22 cellular contexts compared by ENCODE assay signal in the genomic region with DNA sequence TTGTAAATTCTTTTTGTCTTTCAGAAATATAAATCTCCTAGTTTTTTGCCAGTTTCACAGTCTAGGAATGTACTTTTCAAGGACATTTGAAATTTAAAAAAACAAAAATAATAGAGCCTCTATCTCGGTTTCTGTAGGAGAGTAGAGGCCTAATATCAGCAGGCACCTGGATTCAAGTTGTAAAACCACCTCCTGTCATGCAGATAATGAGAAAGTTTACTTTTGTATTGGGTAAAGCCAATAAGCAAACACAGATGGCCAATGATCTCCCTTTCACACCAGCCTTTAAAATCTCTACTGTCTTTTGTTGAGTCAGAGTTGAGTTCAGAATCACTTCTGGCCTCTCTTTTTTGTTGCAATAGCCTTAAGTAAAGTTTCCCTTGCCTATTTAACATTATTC.
DNase-seq lines count a peak whose midpoint lies in the region; ATAC-seq and TF ChIP-seq lines count a peak whose summit lies in the region.
"Had no signal": no experiment of that assay in that cellular context is flagged by ENCODE, and none has a peak within 500 bp of the region (broad histone marks: within the 10 kb centered on the region; RNA-seq: fewer than 3 reads in every experiment).

No MANE protein-coding gene starts in this region.

- H3K4me3 ChIP-seq in KMS-11 (IDR thresholded peaks at IDR 0.05; ENCODE audit: insufficient read depth, low read depth, low read length), result no peak overlapping the region
- H3K4me3 ChIP-seq: BLaER1, GM23248, K562, MG63 had no signal

- no peaks in the 10 kb centered on the region for H3K36me3 ChIP-seq in KMS-11 (ENCODE audit: insufficient read depth)
- H3K36me3 ChIP-seq: BLaER1, MG63 had no signal

- H3K27ac ChIP-seq in KMS-11 (no peak overlapping the region), substantia nigra (ENCODE audit: low read depth, low read length, poor library complexity, severe bottlenecking) (no peak overlapping the region)
- H3K27ac ChIP-seq: BLaER1, GM23248, HL-60, RWPE1 had no signal

- H3K9me3 Mint-ChIP-seq in WTC11 (peaks cover 10% of the 10 kb centered on the region), progenitor cell of endocrine pancreas (ENCODE audit: low read depth) (peaks cover 9% of the 10 kb centered on the region)

- DNase-seq in NCI-H748 (lab: John Stamatoyannopoulos, UW; ENCODE audit: unreplicated experiment), result peak; percentile 8
- DNase-seq in NCI-H748 treated with DMSO at 0.1 percent for 48 hours (lab: John Stamatoyannopoulos, UW), result no peak
- DNase-seq in WTC11 (ENCODE audit: low spot score), result no peak
- no peak for DNase-seq in progenitor cell of endocrine pancreas (ENCODE audit: low spot score, unreplicated experiment)
- no peak for DNase-seq in AG08396 (ENCODE audit: low spot score)
- no peak for DNase-seq in substantia nigra (lab: John Stamatoyannopoulos, UW)
- DNase-seq: CD4-positive, CD25-positive, alpha-beta regulatory T cell; DMS153; GM23248; HCEC 1CT; MG63; NCI-H2029; NCI-H446 treated with DMSO at 0.1 percent for 48 hours; NCI-H774 had no signal

- POLR2A ChIA-PET in WTC11 (lab: Charles Lee), result no interaction called here

- ATAC-seq in WTC11, result peak; percentile 59
- no peak for ATAC-seq in HG02571 (IDR thresholded peaks at IDR 0.05; ENCODE audit: unreplicated experiment)
- ATAC-seq: HepG2, K562, Panc1 had no signal

- H3K4me3 Mint-ChIP-seq in WTC11 (no peak overlapping the region), progenitor cell of endocrine pancreas (ENCODE audit: low read depth) (no peak overlapping the region)
- H3K4me3 Mint-ChIP-seq: CD4-positive, CD25-positive, alpha-beta regulatory T cell had no signal

- H3K27me3 ChIP-seq in KMS-11 (ENCODE audit: insufficient read depth, low read depth), result no peaks in the 10 kb centered on the region
- H3K27me3 ChIP-seq: BLaER1, MG63 had no signal

- H3K4me1 ChIP-seq in KMS-11 (ENCODE audit: low read depth, poor library complexity, severe bottlenecking), result no peaks in the 10 kb centered on the region
- H3K4me1 ChIP-seq: BLaER1 had no signal

- H3K4me2 ChIP-seq in KMS-11, result no peak overlapping the region
- H3K4me2 ChIP-seq: BLaER1 had no signal

- no peaks in the 10 kb centered on the region for H3K79me2 ChIP-seq in KMS-11 (ENCODE audit: insufficient read depth, low read depth)

- H3K4me1 Mint-ChIP-seq in WTC11 (peaks cover 14% of the 10 kb centered on the region), progenitor cell of endocrine pancreas (ENCODE audit: low read depth) (peaks cover 2% of the 10 kb centered on the region)
- H3K4me1 Mint-ChIP-seq: CD4-positive, CD25-positive, alpha-beta regulatory T cell had no signal

- H3K27ac Mint-ChIP-seq in WTC11 (peak overlapping the region; percentile 60; the same call in 1 of the 2 replicates), progenitor cell of endocrine pancreas (peak overlapping the region; percentile 46)
- H3K27ac Mint-ChIP-seq: CD4-positive, CD25-positive, alpha-beta regulatory T cell had no signal

- H3K27me3 Mint-ChIP-seq in WTC11 (ENCODE audit: low read depth), result no peaks in the 10 kb centered on the region
- H3K27me3 Mint-ChIP-seq in progenitor cell of endocrine pancreas, result no peaks in the 10 kb centered on the region
- H3K27me3 Mint-ChIP-seq: CD4-positive, CD25-positive, alpha-beta regulatory T cell had no signal

- no peak for TF ChIP-seq CTCF in KMS-11 (conservative IDR thresholded peaks at IDR 0.05; ENCODE audit: low read depth, low read length)
- no peak for TF ChIP-seq CTCF in WTC11 (IDR thresholded peaks at IDR 0.05)
- TF ChIP-seq CTCF in progenitor cell of endocrine pancreas (IDR thresholded peaks at IDR 0.05; ENCODE audit: unreplicated experiment), result no peak

- peak overlapping the region; percentile 13; the same call in 1 of the 2 replicates for H2AFZ ChIP-seq in KMS-11 (ENCODE audit: low read depth)
- H2AFZ ChIP-seq: GM23248 had no signal

- no peaks in the 10 kb centered on the region for H4K20me1 ChIP-seq in KMS-11 (ENCODE audit: insufficient read depth)
- H4K20me1 ChIP-seq: BLaER1 had no signal

- no peak overlapping the region for H3K9ac ChIP-seq in KMS-11
- H3K9ac ChIP-seq: BLaER1, GM23248 had no signal

- H3K36me3 Mint-ChIP-seq in WTC11 (peaks cover 6% of the 10 kb centered on the region; the same call in 1 of the 2 replicates), progenitor cell of endocrine pancreas (ENCODE audit: insufficient read depth) (no peaks in the 10 kb centered on the region)
- H3K36me3 Mint-ChIP-seq: CD4-positive, CD25-positive, alpha-beta regulatory T cell had no signal

- CTCF ChIA-PET in WTC11 (lab: Charles Lee), result no interaction called here

TF ChIP-seq in WTC11, 78 proteins besides CTCF, POLR2A, EP300 and RAD21 (continues in another document):
- TF ChIP-seq ZNF121 (CRISPR knock-in tag; IDR thresholded peaks at IDR 0.05) (no peak), JUN (CRISPR knock-in tag; IDR thresholded peaks at IDR 0.05) (no peak), IRF2 (CRISPR knock-in tag; IDR thresholded peaks at IDR 0.05; ENCODE audit: borderline replicate concordance, low read depth) (no peak), NFE2L1 (CRISPR knock-in tag; IDR thresholded peaks at IDR 0.05) (no peak), OVOL2 (CRISPR knock-in tag; IDR thresholded peaks at IDR 0.05; ENCODE audit: borderline replicate concordance) (no peak), ETV6 (CRISPR knock-in tag; IDR thresholded peaks at IDR 0.05) (no peak), TCF7 (CRISPR knock-in tag; IDR thresholded peaks at IDR 0.05; ENCODE audit: low read depth) (no peak), GRHL2 (CRISPR knock-in tag; IDR thresholded peaks at IDR 0.05; ENCODE audit: insufficient replicate concordance, severe bottlenecking) (no peak), JAZF1 (CRISPR knock-in tag; IDR thresholded peaks at IDR 0.05) (no peak), ESRRA (CRISPR knock-in tag; IDR thresholded peaks at IDR 0.05; ENCODE audit: borderline replicate concordance) (no peak), ELF4 (CRISPR knock-in tag; IDR thresholded peaks at IDR 0.05; ENCODE audit: low read depth) (no peak), TEAD1 (CRISPR knock-in tag; IDR thresholded peaks at IDR 0.05) (no peak), ZNF423 (CRISPR knock-in tag; IDR thresholded peaks at IDR 0.05) (no peak), ZNF138 (CRISPR knock-in tag; conservative IDR thresholded peaks at IDR 0.05) (no peak)
- TF ChIP-seq, protein P1, sequence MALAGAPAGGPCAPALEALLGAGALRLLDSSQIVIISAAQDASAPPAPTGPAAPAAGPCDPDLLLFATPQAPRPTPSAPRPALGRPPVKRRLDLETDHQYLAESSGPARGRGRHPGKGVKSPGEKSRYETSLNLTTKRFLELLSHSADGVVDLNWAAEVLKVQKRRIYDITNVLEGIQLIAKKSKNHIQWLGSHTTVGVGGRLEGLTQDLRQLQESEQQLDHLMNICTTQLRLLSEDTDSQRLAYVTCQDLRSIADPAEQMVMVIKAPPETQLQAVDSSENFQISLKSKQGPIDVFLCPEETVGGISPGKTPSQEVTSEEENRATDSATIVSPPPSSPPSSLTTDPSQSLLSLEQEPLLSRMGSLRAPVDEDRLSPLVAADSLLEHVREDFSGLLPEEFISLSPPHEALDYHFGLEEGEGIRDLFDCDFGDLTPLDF (CRISPR knock-in tag; IDR thresholded peaks at IDR 0.05), result no peak
- TF ChIP-seq, protein P2, sequence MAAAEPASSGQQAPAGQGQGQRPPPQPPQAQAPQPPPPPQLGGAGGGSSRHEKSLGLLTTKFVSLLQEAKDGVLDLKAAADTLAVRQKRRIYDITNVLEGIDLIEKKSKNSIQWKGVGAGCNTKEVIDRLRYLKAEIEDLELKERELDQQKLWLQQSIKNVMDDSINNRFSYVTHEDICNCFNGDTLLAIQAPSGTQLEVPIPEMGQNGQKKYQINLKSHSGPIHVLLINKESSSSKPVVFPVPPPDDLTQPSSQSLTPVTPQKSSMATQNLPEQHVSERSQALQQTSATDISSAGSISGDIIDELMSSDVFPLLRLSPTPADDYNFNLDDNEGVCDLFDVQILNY (CRISPR knock-in tag; IDR thresholded peaks at IDR 0.05), result no peak
- TF ChIP-seq, protein P3, sequence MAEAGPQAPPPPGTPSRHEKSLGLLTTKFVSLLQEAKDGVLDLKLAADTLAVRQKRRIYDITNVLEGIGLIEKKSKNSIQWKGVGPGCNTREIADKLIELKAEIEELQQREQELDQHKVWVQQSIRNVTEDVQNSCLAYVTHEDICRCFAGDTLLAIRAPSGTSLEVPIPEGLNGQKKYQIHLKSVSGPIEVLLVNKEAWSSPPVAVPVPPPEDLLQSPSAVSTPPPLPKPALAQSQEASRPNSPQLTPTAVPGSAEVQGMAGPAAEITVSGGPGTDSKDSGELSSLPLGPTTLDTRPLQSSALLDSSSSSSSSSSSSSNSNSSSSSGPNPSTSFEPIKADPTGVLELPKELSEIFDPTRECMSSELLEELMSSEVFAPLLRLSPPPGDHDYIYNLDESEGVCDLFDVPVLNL (CRISPR knock-in tag; IDR thresholded peaks at IDR 0.05; ENCODE audit: borderline replicate concordance, low read depth), result no peak
- TF ChIP-seq, protein P4, sequence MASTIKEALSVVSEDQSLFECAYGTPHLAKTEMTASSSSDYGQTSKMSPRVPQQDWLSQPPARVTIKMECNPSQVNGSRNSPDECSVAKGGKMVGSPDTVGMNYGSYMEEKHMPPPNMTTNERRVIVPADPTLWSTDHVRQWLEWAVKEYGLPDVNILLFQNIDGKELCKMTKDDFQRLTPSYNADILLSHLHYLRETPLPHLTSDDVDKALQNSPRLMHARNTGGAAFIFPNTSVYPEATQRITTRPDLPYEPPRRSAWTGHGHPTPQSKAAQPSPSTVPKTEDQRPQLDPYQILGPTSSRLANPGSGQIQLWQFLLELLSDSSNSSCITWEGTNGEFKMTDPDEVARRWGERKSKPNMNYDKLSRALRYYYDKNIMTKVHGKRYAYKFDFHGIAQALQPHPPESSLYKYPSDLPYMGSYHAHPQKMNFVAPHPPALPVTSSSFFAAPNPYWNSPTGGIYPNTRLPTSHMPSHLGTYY (CRISPR knock-in tag; IDR thresholded peaks at IDR 0.05), result no peak
